In genomic region chr10:4638116-4638515, GRCh38 we compare ENCODE assay signal across 16 cellular contexts.
"Had no signal": no experiment of that assay in that cellular context is flagged by ENCODE, and none has a peak within 500 bp of the region (broad histone marks: within the 10 kb centered on the region; RNA-seq: fewer than 3 reads in every experiment).

No MANE protein-coding gene starts in this region.

- H3K27me3 ChIP-seq: ascending aorta, breast epithelium, tibial artery had no signal

- H3K4me3 ChIP-seq: ascending aorta, breast epithelium, tibial artery had no signal

- H3K9me3 Mint-ChIP-seq: activated B cell treated with CpG ODN at 0.5 μM for 24 hours; activated CD4-positive, alpha-beta T cell treated with anti-CD3 and anti-CD28 coated beads, Interleukin-2, amount 10 ng/mL, durations not matched to agents 24 days and 14 days; activated T-helper 1 cell treated with anti-CD3 and anti-CD28 coated beads, Interleukin-12 subunit alpha, Interleukin-12 subunit beta, Interleukin-2, Interleukin-4 antibody, amounts not matched to agents 30 ng/mL and 10 ng/mL and 1 ng/mL, durations not matched to agents 14 hours and 24 hours and 36 hours; dendritic cell treated with granulocyte-macrophage colony-stimulating factor and Interleukin-4, amounts not matched to agents 40 ng/mL and 50 ng/mL, for 4 days; stimulated activated naive B cell treated with anti-CD40 and anti-IgM and Interleukin-4, amounts not matched to agents 10 μg/mL and 1 μg/mL and 100 μg/mL, for 72 hours had no signal

- FAIRE-seq: islet of Langerhans had no signal

- H3K27ac Mint-ChIP-seq: activated B cell treated with CpG ODN at 0.5 μM for 24 hours; activated CD4-positive, alpha-beta T cell treated with anti-CD3 and anti-CD28 coated beads, Interleukin-2, amount 10 ng/mL, durations not matched to agents 24 days and 14 days; activated T-helper 1 cell treated with anti-CD3 and anti-CD28 coated beads, Interleukin-12 subunit alpha, Interleukin-12 subunit beta, Interleukin-2, Interleukin-4 antibody, amounts not matched to agents 30 ng/mL and 10 ng/mL and 1 ng/mL, durations not matched to agents 14 hours and 24 hours and 36 hours; dendritic cell treated with granulocyte-macrophage colony-stimulating factor and Interleukin-4, amounts not matched to agents 40 ng/mL and 50 ng/mL, for 4 days; nephron; stimulated activated naive B cell treated with anti-CD40 and anti-IgM and Interleukin-4, amounts not matched to agents 10 μg/mL and 1 μg/mL and 100 μg/mL, for 72 hours had no signal

- H3K4me1 ChIP-seq: breast epithelium had no signal

- H3K4me3 Mint-ChIP-seq: activated B cell treated with CpG ODN at 0.5 μM for 24 hours; activated CD4-positive, alpha-beta T cell treated with anti-CD3 and anti-CD28 coated beads, Interleukin-2, amount 10 ng/mL, durations not matched to agents 24 days and 14 days; activated T-helper 1 cell treated with anti-CD3 and anti-CD28 coated beads, Interleukin-12 subunit alpha, Interleukin-12 subunit beta, Interleukin-2, Interleukin-4 antibody, amounts not matched to agents 30 ng/mL and 10 ng/mL and 1 ng/mL, durations not matched to agents 14 hours and 24 hours and 36 hours; dendritic cell treated with granulocyte-macrophage colony-stimulating factor and Interleukin-4, amounts not matched to agents 40 ng/mL and 50 ng/mL, for 4 days; nephron; stimulated activated naive B cell treated with anti-CD40 and anti-IgM and Interleukin-4, amounts not matched to agents 10 μg/mL and 1 μg/mL and 100 μg/mL, for 72 hours had no signal

- H3K36me3 Mint-ChIP-seq: stimulated activated naive B cell treated with anti-CD40 and anti-IgM and Interleukin-4, amounts not matched to agents 10 μg/mL and 1 μg/mL and 100 μg/mL, for 72 hours had no signal

- H3K27ac ChIP-seq: ascending aorta, tibial artery had no signal

- H3K27me3 Mint-ChIP-seq: activated B cell treated with CpG ODN at 0.5 μM for 24 hours; dendritic cell treated with granulocyte-macrophage colony-stimulating factor and Interleukin-4, amounts not matched to agents 40 ng/mL and 50 ng/mL, for 4 days; stimulated activated naive B cell treated with anti-CD40 and anti-IgM and Interleukin-4, amounts not matched to agents 10 μg/mL and 1 μg/mL and 100 μg/mL, for 72 hours had no signal

- DNase-seq: activated B cell treated with CpG ODN at 0.5 μM for 24 hours; activated CD4-positive, alpha-beta T cell treated with anti-CD3 and anti-CD28 coated beads, Interleukin-2, amount 10 ng/mL, durations not matched to agents 24 days and 14 days; activated naive CD4-positive, alpha-beta T cell; effector memory CD4-positive, alpha-beta T cell; foreskin melanocyte; stimulated activated CD4-positive, alpha-beta T cell treated with anti-CD3 and anti-CD28 coated beads, Interleukin-2, amount 100 ng/mL, for 48 hours; stimulated activated naive B cell treated with anti-CD40 and anti-IgM and Interleukin-4, amounts not matched to agents 10 μg/mL and 1 μg/mL and 100 μg/mL, for 72 hours; T-helper 2 cell; tibial artery had no signal

- H3K4me1 Mint-ChIP-seq: activated CD4-positive, alpha-beta T cell treated with anti-CD3 and anti-CD28 coated beads, Interleukin-2, amount 10 ng/mL, durations not matched to agents 24 days and 14 days; nephron; stimulated activated naive B cell treated with anti-CD40 and anti-IgM and Interleukin-4, amounts not matched to agents 10 μg/mL and 1 μg/mL and 100 μg/mL, for 72 hours had no signal

- H3K9me3 ChIP-seq: ascending aorta, breast epithelium, tibial artery had no signal

- H3K36me3 ChIP-seq: ascending aorta, breast epithelium, tibial artery had no signal

- ATAC-seq: left lobe of liver; stimulated activated naive B cell treated with anti-CD40 and anti-IgM and Interleukin-4, amounts not matched to agents 10 μg/mL and 1 μg/mL and 100 μg/mL, for 72 hours had no signal
